17 cellular contexts compared by ENCODE assay signal in genomic region chr3:105953831-105954230, GRCh38.
DNase-seq lines count a peak whose midpoint lies in the region; ATAC-seq, FAIRE-seq and TF ChIP-seq lines count a peak whose summit lies in the region.
"Had no signal": no experiment of that assay in that cellular context is flagged by ENCODE, and none has a peak within 500 bp of the region (broad histone marks: within the 10 kb centered on the region; RNA-seq: fewer than 3 reads in every experiment).

No MANE protein-coding gene starts in this region.

- ATAC-seq in GM21423 (IDR thresholded peaks at IDR 0.05; ENCODE audit: unreplicated experiment) = no peak
- ATAC-seq: A549 had no signal

- no peak overlapping the region for H3K4me3 ChIP-seq in bronchial epithelial cell (ENCODE audit: low read depth, low read length)
- H3K4me3 ChIP-seq: A549 had no signal

- no peaks in the 10 kb centered on the region for H3K36me3 ChIP-seq in bronchial epithelial cell (ENCODE audit: control insufficient read depth, insufficient read depth, low read length)

- DNase-seq in ELR (ENCODE audit: low read depth) (peak; percentile 40), M059J (ENCODE audit: low read depth) (peak; percentile 44), bronchial epithelial cell (ENCODE audit: low read depth) (peak; percentile 51), foreskin melanocyte (peak; percentile 31), HuH-7.5 (ENCODE audit: low spot score) (no peak), nucleus accumbens (lab: John Stamatoyannopoulos, UW) (no peak), T-helper 2 cell (no peak)
- DNase-seq: AML-193; Caco-2; CD4-positive, alpha-beta T cell; GF-D8; H9; IMR-90 had no signal

- no peak for TF ChIP-seq CTCF in bronchial epithelial cell (IDR thresholded peaks at IDR 0.05; ENCODE audit: insufficient read depth, low read length, severe bottlenecking)

- H3K27me3 ChIP-seq in bronchial epithelial cell (ENCODE audit: control insufficient read depth, insufficient read depth, low read length) = no peaks in the 10 kb centered on the region

- no peak for FAIRE-seq in bronchial epithelial cell (lab: Jason Lieb, UNC)
- FAIRE-seq: A549, D721Med, H1 had no signal

Comparison
In these comparisons a context has a peak if more than half of its experiments do, and no peak if none do; other contexts are left out.
1. DNase-seq: peak in ELR (single experiment), M059J (single experiment), bronchial epithelial cell (single experiment) and foreskin melanocyte (single experiment); none in HuH-7.5 (single experiment), nucleus accumbens (0 of 56) and T-helper 2 cell (0 of 5).